In the genomic region with DNA sequence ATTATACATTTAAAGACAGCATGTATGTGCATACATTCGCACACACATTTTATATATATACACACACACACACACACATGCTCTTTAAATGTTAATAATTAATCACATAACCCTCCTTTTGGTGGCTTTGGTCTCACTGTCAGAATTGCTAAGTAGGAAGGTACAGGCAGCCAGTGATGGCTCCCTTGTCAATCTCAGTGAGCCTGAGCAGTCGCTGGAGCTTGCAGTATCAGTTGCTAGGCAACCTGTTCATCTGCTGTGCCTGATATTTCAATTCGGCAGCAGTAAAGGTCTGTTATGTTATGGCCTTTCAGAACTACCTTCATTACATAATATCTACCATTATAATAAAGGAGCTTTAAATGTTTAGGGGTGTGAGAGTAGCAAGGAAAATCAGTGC, we compare ENCODE assay signal across 21 cellular contexts.
A peak's percentile ranks its signal among the peaks of the same experiment; 100 is the strongest.
DNase-seq lines count a peak whose midpoint lies in the region; ATAC-seq lines count a peak whose summit lies in the region.
"Had no signal": no experiment of that assay in that cellular context is flagged by ENCODE, and none has a peak within 500 bp of the region (broad histone marks: within the 10 kb centered on the region; RNA-seq: fewer than 3 reads in every experiment).

No MANE protein-coding gene starts in this region.

- intact Hi-C loops in head of caudate nucleus (cut with DNase I) = no loop called here

- no peak for ATAC-seq in GM21619 (IDR thresholded peaks at IDR 0.05; ENCODE audit: unreplicated experiment)
- ATAC-seq: esophagus mucosa, gastrocnemius medialis, PC-3, T-helper 17 cell, WTC11 had no signal

- DNase-seq in DMS53 treated with DMSO at 0.1 percent for 48 hours (lab: John Stamatoyannopoulos, UW; ENCODE audit: unreplicated experiment) (peak; percentile 85), NCI-H1694 treated with DMSO at 0.1 percent for 48 hours (lab: John Stamatoyannopoulos, UW) (peak; percentile 84), NCI-H748 treated with DMSO at 0.1 percent for 48 hours (lab: John Stamatoyannopoulos, UW) (peak; percentile 69), head of caudate nucleus (peak in 38 of 42 donors; percentile 5 to 89 (median 50)), cortex of kidney (lab: John Stamatoyannopoulos, UW) (no peak), NOMO-1 (lab: John Stamatoyannopoulos, UW; ENCODE audit: unreplicated experiment in 2 of 2) (no peak)
- DNase-seq: activated CD4-positive, alpha-beta T cell treated with anti-CD3 and anti-CD28 coated beads, Interleukin-2, amount 50 U/mL, for 48 hours; activated naive CD4-positive, alpha-beta T cell treated with anti-CD3 and anti-CD28 coated beads for 36 hours; central memory CD4-positive, alpha-beta T cell; effector CD4-positive, alpha-beta T cell; gastrocnemius medialis; GF-D8; MG63; PC-3; SHP77 treated with DMSO at 0.1 percent for 48 hours; stimulated activated CD4-positive, alpha-beta T cell treated with anti-CD3 and anti-CD28 coated beads, Interleukin-4, amount 100 ng/mL, for 1 hour; T-helper 17 cell; upper lobe of left lung had no signal

Comparison
In these comparisons a context has a peak if more than half of its experiments do, and no peak if none do; other contexts are left out.
1. DNase-seq: peak in DMS53 treated with DMSO at 0.1 percent for 48 hours (single experiment), NCI-H1694 treated with DMSO at 0.1 percent for 48 hours (single experiment), NCI-H748 treated with DMSO at 0.1 percent for 48 hours (single experiment) and head of caudate nucleus (38 of 42); none in cortex of kidney (single experiment) and NOMO-1 (0 of 2).